30 cellular contexts compared by ENCODE assay signal in genomic region chr1:194118086-194118485, GRCh38.
"Had no signal": no experiment of that assay in that cellular context is flagged by ENCODE, and none has a peak within 500 bp of the region (broad histone marks: within the 10 kb centered on the region; RNA-seq: fewer than 3 reads in every experiment).

No MANE protein-coding gene starts in this region.

- H3K4me2 ChIP-seq: PC-9 had no signal

- H2AFZ ChIP-seq: PC-9 had no signal

- H3K27me3 ChIP-seq: body of pancreas, breast epithelium had no signal

- H3K4me3 Mint-ChIP-seq: activated CD4-positive, alpha-beta T cell treated with anti-CD3 and anti-CD28 coated beads, Interleukin-2, amount 10 ng/mL, durations not matched to agents 24 days and 14 days; activated CD8-positive, alpha-beta T cell treated with anti-CD3 and anti-CD28 coated beads for 36 hours; activated naive CD4-positive, alpha-beta T cell treated with anti-CD3 and anti-CD28 coated beads, Interleukin-2, amount 50 U/mL, for 24 hours; activated naive CD8-positive, alpha-beta T cell treated with anti-CD3 and anti-CD28 coated beads, Interleukin-2, amount 10 ng/mL, durations not matched to agents 7 days and 5 days had no signal

- FAIRE-seq: astrocyte, RCC 7860 had no signal

- H3K36me3 ChIP-seq: breast epithelium, WERI-Rb-1 had no signal

- H3K27me3 Mint-ChIP-seq: activated CD4-positive, alpha-beta T cell treated with anti-CD3 and anti-CD28 coated beads, Interleukin-2, amount 10 ng/mL, durations not matched to agents 24 days and 14 days; activated CD8-positive, alpha-beta T cell treated with anti-CD3 and anti-CD28 coated beads for 36 hours; activated naive CD4-positive, alpha-beta T cell treated with anti-CD3 and anti-CD28 coated beads, Interleukin-2, amount 50 U/mL, for 24 hours; activated naive CD8-positive, alpha-beta T cell treated with anti-CD3 and anti-CD28 coated beads, Interleukin-2, amount 10 ng/mL, durations not matched to agents 7 days and 5 days had no signal

- DNase-seq: activated CD4-positive, alpha-beta T cell treated with anti-CD3 and anti-CD28 coated beads, Interleukin-2, amount 10 ng/mL, durations not matched to agents 24 days and 14 days; activated CD4-positive, alpha-beta T cell treated with anti-CD3 and anti-CD28 coated beads, Interleukin-2, amount 50 U/mL, for 4 hours; activated gamma-delta T cell; activated naive CD4-positive, alpha-beta T cell treated with Interleukin-2 at 50 U/mL for 16 hours; activated naive CD8-positive, alpha-beta T cell treated with anti-CD3 and anti-CD28 coated beads, Interleukin-2, amount 10 ng/mL, durations not matched to agents 7 days and 5 days; activated T-cell treated with anti-CD3 and anti-CD28 coated beads, Interleukin-2, amount 50 U/mL, for 1 hour; body of pancreas; caudate nucleus; cerebellar nuclear complex; NCI-H1105; NCI-H1417 treated with DMSO at 0.1 percent for 48 hours; NCI-H187 treated with DMSO at 0.1 percent for 48 hours; NCI-H2081 treated with DMSO at 0.1 percent for 48 hours; NCI-H226; NCI-H524 treated with DMSO at 0.1 percent for 48 hours; NK-92 treated with Interleukin-12 subunit alpha and Interleukin-12 subunit beta, amount 100 ng/mL, for 24 hours; PC-9; Right ventricle myocardium superior; SW 1271; T-helper 1 cell; T-helper 2 cell; T1000 had no signal

- H3K27ac Mint-ChIP-seq: activated CD4-positive, alpha-beta T cell treated with anti-CD3 and anti-CD28 coated beads, Interleukin-2, amount 10 ng/mL, durations not matched to agents 24 days and 14 days; activated CD8-positive, alpha-beta T cell treated with anti-CD3 and anti-CD28 coated beads for 36 hours; activated naive CD4-positive, alpha-beta T cell treated with anti-CD3 and anti-CD28 coated beads, Interleukin-2, amount 50 U/mL, for 24 hours; activated naive CD8-positive, alpha-beta T cell treated with anti-CD3 and anti-CD28 coated beads, Interleukin-2, amount 10 ng/mL, durations not matched to agents 7 days and 5 days; activated T-helper 2 cell treated with anti-CD3 and anti-CD28 coated beads, Interferon-gamma antibody, Interleukin-2, Interleukin-4, amounts not matched to agents 10 μg/mL and 5 μg/mL and 100 μg/mL, durations not matched to agents 14 hours and 24 hours and 36 hours had no signal

- H3K27ac ChIP-seq: body of pancreas, breast epithelium, PC-9, RWPE1, WERI-Rb-1 had no signal

- H3K36me3 Mint-ChIP-seq: activated naive CD4-positive, alpha-beta T cell treated with anti-CD3 and anti-CD28 coated beads, Interleukin-2, amount 50 U/mL, for 24 hours; activated naive CD8-positive, alpha-beta T cell treated with anti-CD3 and anti-CD28 coated beads, Interleukin-2, amount 10 ng/mL, durations not matched to agents 7 days and 5 days had no signal

- H3K9me3 Mint-ChIP-seq: activated CD4-positive, alpha-beta T cell treated with anti-CD3 and anti-CD28 coated beads, Interleukin-2, amount 10 ng/mL, durations not matched to agents 24 days and 14 days; activated CD8-positive, alpha-beta T cell treated with anti-CD3 and anti-CD28 coated beads for 36 hours; activated naive CD4-positive, alpha-beta T cell treated with anti-CD3 and anti-CD28 coated beads, Interleukin-2, amount 50 U/mL, for 24 hours; activated T-helper 2 cell treated with anti-CD3 and anti-CD28 coated beads, Interferon-gamma antibody, Interleukin-2, Interleukin-4, amounts not matched to agents 10 μg/mL and 5 μg/mL and 100 μg/mL, durations not matched to agents 14 hours and 24 hours and 36 hours had no signal

- H3K9me3 ChIP-seq: body of pancreas had no signal

- H3K4me1 ChIP-seq: body of pancreas, breast epithelium had no signal

- ATAC-seq: activated CD8-positive, alpha-beta T cell treated with anti-CD3 and anti-CD28 coated beads for 36 hours; body of pancreas had no signal

- H3K4me1 Mint-ChIP-seq: activated CD4-positive, alpha-beta T cell treated with anti-CD3 and anti-CD28 coated beads, Interleukin-2, amount 10 ng/mL, durations not matched to agents 24 days and 14 days; activated naive CD4-positive, alpha-beta T cell treated with anti-CD3 and anti-CD28 coated beads, Interleukin-2, amount 50 U/mL, for 24 hours; activated naive CD8-positive, alpha-beta T cell treated with anti-CD3 and anti-CD28 coated beads, Interleukin-2, amount 10 ng/mL, durations not matched to agents 7 days and 5 days had no signal

- H3K4me3 ChIP-seq: body of pancreas, breast epithelium, PC-9 had no signal
